Comparison of ENCODE assay signal across 8 cellular contexts in genomic region chr22:23838686-23839468, GRCh38. TPM values are rescaled to one million over a fixed set of nuclear protein-coding genes. Genes with fewer than 3 reads are reported as not detected.
DNase-seq lines count a peak whose midpoint lies in the region; ATAC-seq, FAIRE-seq and TF ChIP-seq lines count a peak whose summit lies in the region.

TSS of gene DERL3 (minus strand) at chr22:23839006. CDS start at chr22:23838987, 19 bp downstream.

- intact Hi-C loops in dendritic cell treated with granulocyte-macrophage colony-stimulating factor and Interleukin-4, amounts not matched to agents 40 ng/mL and 50 ng/mL, for 4 days (cut with micrococcal nuclease), result loop anchor here (5.0 to 10.0 kb wide), 2 partner anchors 52 to 56 kb away; partner anchors contain the start of genes MIF and SMARCB1
- intact Hi-C loops in HepG2 (cut with micrococcal nuclease; ENCODE audit: unreplicated experiment), result no loop called here

- peaks cover 37% of the 10 kb centered on the region for H3K36me3 Mint-ChIP-seq in dendritic cell treated with granulocyte-macrophage colony-stimulating factor and Interleukin-4, amounts not matched to agents 40 ng/mL and 50 ng/mL, for 4 days (ENCODE audit: low read depth)

- H3K9me3 ChIP-seq in HepG2 (ENCODE audit: low read length), result no peaks in the 10 kb centered on the region

- H3K4me1 ChIP-seq in HepG2 (ENCODE audit: insufficient read depth, low read length), result no peaks in the 10 kb centered on the region

- H4K20me1 ChIP-seq in HepG2 (ENCODE audit: insufficient read depth, low read length), result no peaks in the 10 kb centered on the region

- TF ChIP-seq CTCF in AG09309 (IDR thresholded peaks at IDR 0.05; ENCODE audit: control insufficient read depth, insufficient read depth, low read depth, low read length, missing control alignments) (no peak), HepG2 (CRISPR knock-in tag; IDR thresholded peaks at IDR 0.05) (no peak)

- no peak for FAIRE-seq in HepG2 (lab: Jason Lieb, UNC)

- H3K4me3 Mint-ChIP-seq in dendritic cell treated with granulocyte-macrophage colony-stimulating factor and Interleukin-4, amounts not matched to agents 40 ng/mL and 50 ng/mL, for 4 days, result peak within 1 kb of the TSS; percentile 89

- in situ Hi-C loops in HepG2 (cut with HindIII; ENCODE audit: extremely low pct_ligation_motif_present, low pct_unique_long_range_greater_than_20kb), result loop anchor here (25.0 kb wide), 1 partner anchor 227 kb away; no protein-coding TSS in a partner anchor

- peak; percentile 34 for TF ChIP-seq POLR2A in GM19193 (IDR thresholded peaks at IDR 0.05; ENCODE audit: extremely low read depth, insufficient read depth, insufficient read length)
- no peak for TF ChIP-seq POLR2A in HepG2 (IDR thresholded peaks at IDR 0.05; ENCODE audit: insufficient read depth in 1 of 2, low read depth in 2 of 2, low read length in 2 of 2)

- H3K27me3 Mint-ChIP-seq in dendritic cell treated with granulocyte-macrophage colony-stimulating factor and Interleukin-4, amounts not matched to agents 40 ng/mL and 50 ng/mL, for 4 days, result peaks cover 5% of the 10 kb centered on the region

- H3K27ac ChIP-seq in HepG2 (ENCODE audit: extremely low read length, insufficient read depth, low read length), result no peak within 1 kb of the TSS

- H3K27me3 ChIP-seq in HepG2 (ENCODE audit: control insufficient read depth in 1 of 2, insufficient read depth in 2 of 2, low read length in 2 of 2), result peaks cover 0 to 2% of the 10 kb centered on the region in 2 experiments; a peak in 1 of 5 replicates

- peak within 1 kb of the TSS; percentile 32 for H3K4me3 ChIP-seq in AG09309 (ENCODE audit: control insufficient read depth, low read depth, low read length)
- H3K4me3 ChIP-seq in HepG2 (replicated peaks in 1 of 3; ENCODE audit: insufficient read depth in 1 of 3, low read depth in 2 of 3, low read length in 3 of 3), result no peak within 1 kb of the TSS

- no peak within 1 kb of the TSS for H3K4me2 ChIP-seq in HepG2 (ENCODE audit: low read depth, low read length)

- H3K27ac Mint-ChIP-seq in dendritic cell treated with granulocyte-macrophage colony-stimulating factor and Interleukin-4, amounts not matched to agents 40 ng/mL and 50 ng/mL, for 4 days, result peak within 1 kb of the TSS; percentile 83

- WGBS in HepG2 (ENCODE audit: low lambda C conversion rate), result 97% methylated on average over 62 of the region's 70 CpGs

- CTCF ChIA-PET in HepG2 (lab: Yijun Ruan, JAX; ENCODE audit: low intra/inter-chr PET ratio, low total read pairs), result no interaction called here

- H3K79me2 ChIP-seq in HepG2 (ENCODE audit: insufficient read depth, low read length), result no peaks in the 10 kb centered on the region

- no peak for TF ChIP-seq RAD21 in HepG2 (CRISPR knock-in tag; IDR thresholded peaks at IDR 0.05)

- TF ChIP-seq EP300 in HepG2 (IDR thresholded peaks at IDR 0.05; ENCODE audit: low read depth in 2 of 2, low read length in 2 of 2), result no peak
- no peak for TF ChIP-seq EP300 in HepG2 (CRISPR knock-in tag; IDR thresholded peaks at IDR 0.05; ENCODE audit: borderline replicate concordance)

- peak; percentile 79 for ATAC-seq in HG03432 (IDR thresholded peaks at IDR 0.05; ENCODE audit: unreplicated experiment)
- no peak for ATAC-seq in HepG2

- BruUV-seq in HepG2 (replicated peaks; lab: Mats Ljungman, UMichigan), result no TSS peak

- POLR2A ChIA-PET in HepG2 (lab: Yijun Ruan, JAX), result no interaction called here

- H3K4me1 Mint-ChIP-seq in dendritic cell treated with granulocyte-macrophage colony-stimulating factor and Interleukin-4, amounts not matched to agents 40 ng/mL and 50 ng/mL, for 4 days (ENCODE audit: low read depth), result peaks cover 26% of the 10 kb centered on the region

- no peak within 1 kb of the TSS for H2AFZ ChIP-seq in HepG2 (ENCODE audit: low read length)

- H3K9ac ChIP-seq in HepG2 (ENCODE audit: insufficient read depth, low read depth, low read length), result no peak within 1 kb of the TSS

- H3K9me3 Mint-ChIP-seq in dendritic cell treated with granulocyte-macrophage colony-stimulating factor and Interleukin-4, amounts not matched to agents 40 ng/mL and 50 ng/mL, for 4 days, result no peaks in the 10 kb centered on the region

- peak; percentile 56 for DNase-seq in AG09309 (ENCODE audit: low read depth)
- peak; percentile 60 for DNase-seq in NCI-H524 treated with DMSO at 0.1 percent for 48 hours (lab: John Stamatoyannopoulos, UW)
- DNase-seq in activated CD4-positive, alpha-beta T cell treated with anti-CD3 and anti-CD28 coated beads, Interleukin-2, amount 50 U/mL, for 24 hours (ENCODE audit: low read depth in 1 of 2, low spot score in 1 of 2), result peak; percentile 92
- no peak for DNase-seq in HepG2 (ENCODE audit: low spot score)
- DNase-seq in stimulated activated CD4-positive, alpha-beta T cell treated with anti-CD3 and anti-CD28 coated beads, Interleukin-2, amount 100 ng/mL, for 4 hours (ENCODE audit: low read depth), result peak; percentile 91

- H3K36me3 ChIP-seq in HepG2 (replicated peaks in 1 of 2; ENCODE audit: control insufficient read depth in 1 of 2, insufficient read depth in 2 of 2, low read length in 2 of 2), result peaks cover 12 to 22% of the 10 kb centered on the region in 2 experiments; a peak in 4 of 5 replicates

TF ChIP-seq in HepG2, 621 proteins besides CTCF, POLR2A, EP300 and RAD21:
- TF ChIP-seq AGO2 (optimal IDR thresholded peaks at IDR 0.05; ENCODE audit: low read depth, low read length), result peak; percentile 65
- peak; percentile 21; the same call in 1 of the 2 replicates for TF ChIP-seq ZBTB33 (CRISPR knock-in tag; IDR thresholded peaks at IDR 0.05)
- no peak for TF ChIP-seq ZNF772 (CRISPR knock-in tag; IDR thresholded peaks at IDR 0.05)
- TF ChIP-seq RFX1 (IDR thresholded peaks at IDR 0.05), result peak; percentile 16

RNA-seq across cellular contexts. Expression of gene DERL3, which starts in this region (rescaled TPM):
- not detected in 2 replicates for total RNA-seq in HepG2 (2016; rRNA removed; fragmentation: Illumina TruSeq; extraction: Trizol)
- total RNA-seq in HepG2 (2016; cell fraction: cytosol; rRNA removed; fragmentation: Illumina TruSeq; extraction: Trizol; ENCODE audit: low read depth), result not detected in 2 replicates
- not detected in 2 replicates for total RNA-seq in HepG2 (2016; cell fraction: insoluble cytoplasmic fraction; rRNA removed; fragmentation: Illumina TruSeq; extraction: Trizol)
- total RNA-seq in HepG2 (2016; cell fraction: membrane; rRNA removed; fragmentation: Illumina TruSeq; extraction: Trizol), result not detected in 2 replicates
- not detected in 2 replicates for total RNA-seq in HepG2 (2016; cell fraction: nucleus; rRNA removed; fragmentation: Illumina TruSeq; extraction: Trizol)
- polyA plus RNA-seq in HepG2 (2011; rRNA removed), result not detected in 2 replicates
- not detected in 2 replicates for polyA plus RNA-seq in HepG2 (2011; cell fraction: cytosol; rRNA removed)
- polyA plus RNA-seq in HepG2 (2011; cell fraction: nucleus; rRNA removed), result not detected in 2 replicates
- polyA plus RNA-seq in HepG2 (2012), result 0.07 TPM in 1 of 2 replicates, not detected in the other
- polyA plus RNA-seq in HepG2 (2016; cell fraction: cytosol; fragmentation: Illumina TruSeq; extraction: Trizol; ENCODE audit: low read depth), result not detected in 2 replicates
- polyA plus RNA-seq in HepG2 (2016; cell fraction: insoluble cytoplasmic fraction; fragmentation: Illumina TruSeq; extraction: Trizol; ENCODE audit: low read depth), result not detected in 2 replicates
- polyA plus RNA-seq in HepG2 (2016; cell fraction: membrane; fragmentation: Illumina TruSeq; extraction: Trizol; ENCODE audit: low read depth), result not detected in 2 replicates
- not detected in 2 replicates for polyA plus RNA-seq in HepG2 (2016; cell fraction: nucleus; fragmentation: Illumina TruSeq; extraction: Trizol; ENCODE audit: insufficient read depth, low read depth)
- 1.4 TPM in 1 of 2 replicates, not detected in the other for polyA minus RNA-seq in HepG2 (2011; rRNA and poly(A)+ RNA removed; ENCODE audit: low replicate concordance)
- polyA minus RNA-seq in HepG2 (2011; cell fraction: cytosol; rRNA and poly(A)+ RNA removed), result not detected in 2 replicates
- not detected in 2 replicates for polyA minus RNA-seq in HepG2 (2011; cell fraction: nucleus; rRNA and poly(A)+ RNA removed)
